ENCODE assay signal across 18 cellular contexts in the genomic region with DNA sequence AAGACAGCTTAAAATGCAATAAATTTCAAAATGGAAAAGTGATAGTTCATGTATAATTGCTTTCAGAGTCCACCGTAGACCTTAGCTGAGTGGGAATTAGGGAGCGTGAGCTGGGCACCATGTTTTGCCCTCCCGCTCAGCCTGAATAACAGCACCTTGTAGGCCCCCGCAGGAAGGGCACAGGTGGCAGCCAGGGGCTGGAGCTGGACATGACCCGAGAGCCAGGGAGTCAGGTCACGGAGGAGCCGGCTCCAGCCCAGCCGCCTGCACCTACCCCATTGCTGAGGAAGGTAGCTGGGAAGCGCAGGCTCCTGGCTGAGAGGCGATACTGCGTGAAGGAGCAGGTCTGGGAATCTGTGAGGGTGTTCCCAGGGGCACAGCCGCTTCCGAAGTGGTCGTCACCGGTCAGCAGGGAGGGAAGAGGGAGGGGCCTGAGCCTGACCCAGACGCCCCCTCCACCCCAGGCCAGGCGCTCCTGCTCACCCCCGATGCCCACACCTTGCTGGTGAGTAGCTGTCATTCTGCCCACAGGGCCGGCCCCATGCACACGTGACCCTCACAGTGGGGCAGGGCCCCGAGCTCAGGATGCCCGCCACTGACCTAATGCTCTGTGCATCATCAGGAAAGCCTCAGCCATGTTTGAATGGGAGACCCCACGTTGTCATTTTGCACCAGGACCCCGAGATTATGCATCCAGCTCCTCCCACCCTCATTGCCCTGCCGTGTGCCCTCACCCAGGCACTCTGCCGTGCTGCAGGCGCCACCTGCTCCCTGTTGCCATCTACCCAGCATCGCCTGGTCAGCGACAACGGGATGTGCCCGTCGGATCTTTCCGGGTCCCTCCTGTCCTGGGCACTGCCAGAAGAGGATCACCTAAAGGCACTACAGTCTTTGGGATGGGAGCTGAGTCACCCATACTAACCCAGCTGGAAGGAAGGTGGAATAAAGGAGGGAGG.
"Had no signal": no experiment of that assay in that cellular context is flagged by ENCODE, and none has a peak within 500 bp of the region (broad histone marks: within the 10 kb centered on the region; RNA-seq: fewer than 3 reads in every experiment).

No MANE protein-coding gene starts in this region.

- H3K9me3 ChIP-seq: MG63, SK-N-SH had no signal

- DNase-seq: Karpas-422, KG1, MG63, NCI-H1092, NCI-H1105 treated with DMSO at 0.1 percent for 48 hours, NCI-H1417 treated with DMSO at 0.1 percent for 48 hours, NCI-H146, NCI-H1694 treated with DMSO at 0.1 percent for 48 hours, NCI-H1930, NCI-H2081, NCI-H2107, NCI-H2227 treated with DMSO at 0.1 percent for 48 hours, NCI-H524, NCI-H69, NCI-H774, RPMI8226, SHP77, SK-N-SH had no signal

- H3K4me2 ChIP-seq: SK-N-SH had no signal

- H3K4me3 ChIP-seq: MG63 had no signal

- H3K9ac ChIP-seq: SK-N-SH had no signal

- H3K36me3 ChIP-seq: MG63 had no signal
